1 cellular context compared by ENCODE assay signal in genomic region chr6:132023490-132023889, GRCh38.
TF ChIP-seq lines count a peak whose summit lies in the region.

No MANE protein-coding gene starts in this region.

TF ChIP-seq in IMR-90, 13 proteins besides CTCF, POLR2A, EP300 and RAD21:
- TF ChIP-seq MAZ (IDR thresholded peaks at IDR 0.05; ENCODE audit: borderline replicate concordance, low read depth, low read length) (no peak), RFX5 (IDR thresholded peaks at IDR 0.05; ENCODE audit: low read depth, low read length) (no peak), ELK1 (IDR thresholded peaks at IDR 0.05; ENCODE audit: borderline replicate concordance, low read depth, low read length) (no peak), RCOR1 (IDR thresholded peaks at IDR 0.05; ENCODE audit: insufficient replicate concordance, low read length) (no peak), USF2 (IDR thresholded peaks at IDR 0.05; ENCODE audit: low read depth, low read length) (no peak), MXI1 (IDR thresholded peaks at IDR 0.05; ENCODE audit: borderline replicate concordance, low read depth, low read length) (no peak)
